8 cellular contexts compared by ENCODE assay signal in the genomic region with DNA sequence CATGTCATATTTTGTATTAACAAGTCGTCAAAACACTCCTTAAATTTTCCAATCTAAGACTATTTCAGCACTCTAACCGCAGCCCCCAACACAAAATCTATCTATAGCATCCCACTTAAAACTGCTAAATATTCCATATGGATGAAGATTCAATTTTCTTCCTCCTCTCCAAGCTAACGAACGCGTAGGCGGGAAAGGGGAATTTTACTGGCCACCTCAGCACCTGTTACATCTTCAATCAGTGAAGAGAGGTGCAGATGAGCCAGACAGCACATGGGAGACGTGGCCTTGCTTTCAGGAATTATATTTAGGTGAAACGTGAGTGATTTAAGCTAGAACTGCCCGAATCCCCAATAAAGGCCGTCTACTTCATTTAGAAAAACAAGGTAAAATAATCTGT. TPM values are rescaled to one million over a fixed set of nuclear protein-coding genes. Genes with fewer than 3 reads are reported as not detected.
DNase-seq lines count a peak whose midpoint lies in the region; ATAC-seq and TF ChIP-seq lines count a peak whose summit lies in the region.

No MANE protein-coding gene starts in this region.

- no peaks in the 10 kb centered on the region for H3K27me3 Mint-ChIP-seq in activated CD4-positive, alpha-beta T cell treated with anti-CD3 and anti-CD28 coated beads, Interleukin-2, amount 10 ng/mL, durations not matched to agents 24 days and 14 days

- H3K27ac Mint-ChIP-seq in activated CD4-positive, alpha-beta T cell treated with anti-CD3 and anti-CD28 coated beads, Interleukin-2, amount 10 ng/mL, durations not matched to agents 24 days and 14 days, result no peak overlapping the region

- H3K9me3 Mint-ChIP-seq in activated CD4-positive, alpha-beta T cell treated with anti-CD3 and anti-CD28 coated beads, Interleukin-2, amount 10 ng/mL, durations not matched to agents 24 days and 14 days, result no peaks in the 10 kb centered on the region

- TF ChIP-seq POLR2A in Peyer's patch (IDR thresholded peaks at IDR 0.05), result no peak

- H3K4me3 ChIP-seq in Peyer's patch, result peak overlapping the region; percentile 81 to 97 (median 92)
- peak overlapping the region; percentile 94 for H3K4me3 ChIP-seq in iPS-15b (ENCODE audit: low read depth, low read length)

- intact Hi-C loops in activated CD4-positive, alpha-beta T cell treated with anti-CD3 and anti-CD28 coated beads, Interleukin-2, amount 10 ng/mL, durations not matched to agents 24 days and 14 days (cut with micrococcal nuclease), result loop anchor here (1.0 to 5.0 kb wide), 3 partner anchors 12 to 137 kb away; a partner anchor contains a TSS

- peaks cover 19% of the 10 kb centered on the region for H3K36me3 Mint-ChIP-seq in activated CD4-positive, alpha-beta T cell treated with anti-CD3 and anti-CD28 coated beads, Interleukin-2, amount 10 ng/mL, durations not matched to agents 24 days and 14 days (ENCODE audit: low read depth)

- peak overlapping the region; percentile 94 for H3K9ac ChIP-seq in iPS-15b (ENCODE audit: low read depth, low read length)

- H3K36me3 ChIP-seq in Peyer's patch (peaks cover 0 to 2% (median 0%) of the 10 kb centered on the region in 3 donors), iPS-15b (ENCODE audit: control insufficient read depth, insufficient read depth, low read length) (no peaks in the 10 kb centered on the region)

- no peak for ATAC-seq in HG03045 (IDR thresholded peaks at IDR 0.05; ENCODE audit: unreplicated experiment)

- H3K4me1 Mint-ChIP-seq in activated CD4-positive, alpha-beta T cell treated with anti-CD3 and anti-CD28 coated beads, Interleukin-2, amount 10 ng/mL, durations not matched to agents 24 days and 14 days, result peaks cover 43% of the 10 kb centered on the region

- peak; percentile 69 for DNase-seq in activated CD4-positive, alpha-beta T cell treated with anti-CD3 and anti-CD28 coated beads, Interleukin-2, amount 10 ng/mL, durations not matched to agents 24 days and 14 days
- no peak for DNase-seq in activated CD4-positive, alpha-beta T cell treated with anti-CD3 and anti-CD28 coated beads, Interleukin-2, amount 50 U/mL, for 4 hours
- DNase-seq in Peyer's patch (peak in 1 of 3 donors; percentile 18), cerebellar cortex (ENCODE audit: low spot score) (no peak), A172 (ENCODE audit: low spot score) (no peak)

- H3K4me1 ChIP-seq in Peyer's patch (peaks cover 0 to 53% (median 15%) of the 10 kb centered on the region in 4 donors), iPS-15b (ENCODE audit: control insufficient read depth, insufficient read depth, low read length) (peaks cover 14% of the 10 kb centered on the region)

- no peak overlapping the region for H3K4me3 Mint-ChIP-seq in activated CD4-positive, alpha-beta T cell treated with anti-CD3 and anti-CD28 coated beads, Interleukin-2, amount 10 ng/mL, durations not matched to agents 24 days and 14 days

- H3K27ac ChIP-seq in Peyer's patch (peak overlapping the region in 3 of 4 donors; percentile 90 to 97 (median 96)), temporal lobe (ENCODE audit: low read depth, low read length) (peak overlapping the region; percentile 85)

- H3K27me3 ChIP-seq in Peyer's patch (no peaks in the 10 kb centered on the region), iPS-15b (ENCODE audit: control insufficient read depth, insufficient read depth, low read length) (no peaks in the 10 kb centered on the region)

- no peak for TF ChIP-seq CTCF in Peyer's patch (IDR thresholded peaks at IDR 0.05)

- H3K9me3 ChIP-seq in Peyer's patch (no peaks in the 10 kb centered on the region), iPS-15b (ENCODE audit: control insufficient read depth, insufficient read depth, low read length) (no peaks in the 10 kb centered on the region)

RNA-seq across cellular contexts. Expression of a gene that starts 1.1 kb away (rescaled TPM):
- total RNA-seq in activated CD4-positive, alpha-beta T cell treated with anti-CD3 and anti-CD28 coated beads, Interleukin-2, amount 10 ng/mL, durations not matched to agents 24 days and 14 days, result 96.6 and 100 TPM in 2 replicates
- total RNA-seq in Peyer's patch, result 10 to 100 TPM; 34.8 to 96.6 (median 44.5) TPM
- 48.2 TPM for total RNA-seq in temporal lobe
- total RNA-seq in A172 (2014; rRNA removed; shearing (Covaris generic)), result 26.9 and 27.6 TPM in 2 replicates
